12 cellular contexts compared by ENCODE assay signal in genomic region chr1:111736548-111737215, GRCh38.
DNase-seq lines count a peak whose midpoint lies in the region; ATAC-seq lines count a peak whose summit lies in the region.
"Had no signal": no experiment of that assay in that cellular context is flagged by ENCODE, and none has a peak within 500 bp of the region (broad histone marks: within the 10 kb centered on the region; RNA-seq: fewer than 3 reads in every experiment).

No MANE protein-coding gene starts in this region.

- H3K4me1 ChIP-seq in adipocyte (ENCODE audit: control insufficient read depth, insufficient read depth, low read length), result peaks cover 65% of the 10 kb centered on the region

- peak; percentile 35 for DNase-seq in NCI-H82 (lab: John Stamatoyannopoulos, UW)
- DNase-seq in NCI-H82 treated with DMSO at 0.1 percent for 48 hours (lab: John Stamatoyannopoulos, UW; ENCODE audit: unreplicated experiment), result no peak
- no peak for DNase-seq in adipocyte (ENCODE audit: low read depth)
- peak in 42 of 51 donors; percentile 14 to 88 (median 63) for DNase-seq in hypothalamus (lab: John Stamatoyannopoulos, UW)
- peak; percentile 88 for DNase-seq in superior temporal gyrus (ENCODE audit: extremely low spot score)
- DNase-seq in activated CD4-positive, CD25-positive, alpha-beta regulatory T cell (lab: John Stamatoyannopoulos, UW), result no peak
- no peak for DNase-seq in retina
- DNase-seq: activated naive CD4-positive, alpha-beta T cell; HCEC 1CT; upper lobe of right lung had no signal

- no peaks in the 10 kb centered on the region for H3K27me3 ChIP-seq in adipocyte (replicated peaks; ENCODE audit: control insufficient read depth, insufficient read depth, low read length)
- H3K27me3 ChIP-seq: upper lobe of right lung had no signal

- peak overlapping the region; percentile 89 for H3K9ac ChIP-seq in adipocyte (ENCODE audit: low read length)

- peak overlapping the region; percentile 86 for H3K4me3 ChIP-seq in adipocyte (ENCODE audit: low read length)

- H3K36me3 ChIP-seq in adipocyte (ENCODE audit: control insufficient read depth, insufficient read depth, low read length, severe bottlenecking), result no peaks in the 10 kb centered on the region
- H3K36me3 ChIP-seq: upper lobe of right lung had no signal

- no peaks in the 10 kb centered on the region for H3K9me3 ChIP-seq in adipocyte (ENCODE audit: control insufficient read depth, low read length)
- H3K9me3 ChIP-seq: upper lobe of right lung had no signal

- no peak for ATAC-seq in GM18511 (IDR thresholded peaks at IDR 0.05; ENCODE audit: unreplicated experiment)
- ATAC-seq: T-cell, upper lobe of right lung had no signal

Comparison
In these comparisons a context has a peak if more than half of its experiments do, and no peak if none do; other contexts are left out.
1. DNase-seq: peak in NCI-H82 (single experiment), hypothalamus (42 of 51) and superior temporal gyrus (single experiment); none in NCI-H82 treated with DMSO at 0.1 percent for 48 hours (single experiment), adipocyte (single experiment), activated CD4-positive, CD25-positive, alpha-beta regulatory T cell (0 of 4) and retina (single experiment).